In genomic region chr15:81828135-81828534, GRCh38 we compare ENCODE assay signal across 21 cellular contexts.
DNase-seq lines count a peak whose midpoint lies in the region; ATAC-seq, FAIRE-seq and TF ChIP-seq lines count a peak whose summit lies in the region.
"Had no signal": no experiment of that assay in that cellular context is flagged by ENCODE, and none has a peak within 500 bp of the region (broad histone marks: within the 10 kb centered on the region; RNA-seq: fewer than 3 reads in every experiment).

No MANE protein-coding gene starts in this region.

- H3K4me1 ChIP-seq in A549: no peaks in the 10 kb centered on the region
- H3K4me1 ChIP-seq in HEK293 (ENCODE audit: control insufficient read depth, insufficient read depth, low read length): no peaks in the 10 kb centered on the region
- H3K4me1 ChIP-seq in esophagus muscularis mucosa: no peaks in the 10 kb centered on the region
- H3K4me1 ChIP-seq in GM23338 (ENCODE audit: insufficient read depth): no peaks in the 10 kb centered on the region
- H3K4me1 ChIP-seq: BLaER1 treated with 17β-estradiol and CSF1 and Interleukin-3, amounts not matched to agents 10 nM and 100 nM; Caco-2 had no signal

- H3K27me3 ChIP-seq in esophagus muscularis mucosa (no peaks in the 10 kb centered on the region), GM23338 (ENCODE audit: insufficient read depth) (no peaks in the 10 kb centered on the region)
- H3K27me3 ChIP-seq: BLaER1 treated with 17β-estradiol and CSF1 and Interleukin-3, amounts not matched to agents 10 nM and 100 nM had no signal

- H3K9me3 Mint-ChIP-seq in GM23338: peaks cover 6% of the 10 kb centered on the region; the same call in 1 of the 3 replicates
- H3K9me3 Mint-ChIP-seq: CD4-positive, alpha-beta T cell had no signal

- CTCF ChIA-PET in A549 (lab: Yijun Ruan, JAX): no interaction called here
- CTCF ChIA-PET in HEK293 (lab: Yijun Ruan, JAX): interaction anchor here (1.0 kb wide), 1 partner anchor 312 kb away, joined by 7 read pairs; no protein-coding TSS in a partner anchor

- TF ChIP-seq CTCF in A549 (IDR thresholded peaks at IDR 0.05): no peak
- TF ChIP-seq CTCF in HEK293 (tag by site-specific recombination; IDR thresholded peaks at IDR 0.05): no peak
- TF ChIP-seq CTCF in esophagus muscularis mucosa (IDR thresholded peaks at IDR 0.05): no peak
- TF ChIP-seq CTCF in GM23338 (conservative IDR thresholded peaks at IDR 0.05; ENCODE audit: low read depth in 2 of 2): no peak

- H3K4me3 Mint-ChIP-seq in GM23338: no peak overlapping the region
- H3K4me3 Mint-ChIP-seq: B cell; CD4-positive, alpha-beta T cell; CD8-positive, alpha-beta T cell had no signal

- no peaks in the 10 kb centered on the region; the same call in 1 of the 3 replicates for H3K4me1 Mint-ChIP-seq in GM23338

- H3K27ac Mint-ChIP-seq in GM23338: no peak overlapping the region
- H3K27ac Mint-ChIP-seq: B cell; CD4-positive, alpha-beta T cell; CD8-positive, alpha-beta T cell had no signal

- no peaks in the 10 kb centered on the region for H3K9me2 ChIP-seq in GM23338 (ENCODE audit: insufficient read depth)

- TF ChIP-seq POLR2A in A549 (IDR thresholded peaks at IDR 0.05; ENCODE audit: low read length) (no peak), esophagus muscularis mucosa (IDR thresholded peaks at IDR 0.05; ENCODE audit: low read depth) (no peak)

- H3K4me3 ChIP-seq in A549 (no peak overlapping the region), HEK293 (ENCODE audit: low read depth, low read length) (no peak overlapping the region), esophagus muscularis mucosa (no peak overlapping the region), GM23338 (no peak overlapping the region)
- H3K4me3 ChIP-seq: BLaER1 treated with 17β-estradiol and CSF1 and Interleukin-3, amounts not matched to agents 10 nM and 100 nM had no signal

- H2AFZ ChIP-seq in GM23338: no peak overlapping the region

- ATAC-seq in A549 (0 out of 6 replicates have a peak, but pooled peaks of 1 of the 2 experiments have one; percentile 30), GM18861 (IDR thresholded peaks at IDR 0.05; ENCODE audit: unreplicated experiment) (no peak), GM23338 (no peak), Right ventricle myocardium inferior (no peak)
- ATAC-seq: CD8-positive, alpha-beta T cell had no signal

- TF ChIP-seq EP300 in A549 (IDR thresholded peaks at IDR 0.05): no peak
- TF ChIP-seq EP300 in esophagus muscularis mucosa (IDR thresholded peaks at IDR 0.05): no peak

- H3K4me2 ChIP-seq in A549: no peak overlapping the region
- H3K4me2 ChIP-seq in GM23338: no peak overlapping the region
- H3K4me2 ChIP-seq: BLaER1 treated with 17β-estradiol and CSF1 and Interleukin-3, amounts not matched to agents 10 nM and 100 nM had no signal

- peaks cover 14% of the 10 kb centered on the region for H3K79me2 ChIP-seq in GM23338 (replicated peaks; ENCODE audit: insufficient read depth)

- H3F3A ChIP-seq in GM23338 (replicated peaks; ENCODE audit: low read depth): no peaks in the 10 kb centered on the region

- DNase-seq in A549 (ENCODE audit: low read depth in 1 of 2, low spot score in 1 of 2) (no peak), esophagus muscularis mucosa (ENCODE audit: extremely low spot score) (peak; percentile 17), GM23338 (ENCODE audit: low spot score) (no peak), Right ventricle myocardium inferior (ENCODE audit: missing footprints) (no peak)
- DNase-seq: 8988T; AML-193; Caco-2; Calu3; CD4-positive, alpha-beta T cell; CD8-positive, alpha-beta T cell; DMS79 treated with DMSO at 0.1 percent for 48 hours; GF-D8 had no signal

- no peaks in the 10 kb centered on the region for H3K36me3 ChIP-seq in HEK293 (ENCODE audit: control insufficient read depth in 2 of 2, insufficient read depth in 1 of 2, low read length in 2 of 2)
- H3K36me3 ChIP-seq in esophagus muscularis mucosa: no peaks in the 10 kb centered on the region
- no peaks in the 10 kb centered on the region for H3K36me3 ChIP-seq in GM23338 (ENCODE audit: insufficient read depth)
- H3K36me3 ChIP-seq: BLaER1 treated with 17β-estradiol and CSF1 and Interleukin-3, amounts not matched to agents 10 nM and 100 nM had no signal

- no peaks in the 10 kb centered on the region for H3K36me3 Mint-ChIP-seq in GM23338 (ENCODE audit: low read depth)
- H3K36me3 Mint-ChIP-seq: CD8-positive, alpha-beta T cell had no signal

- intact Hi-C loops in esophagus muscularis mucosa (cut with DNase I) (no loop called here), Right ventricle myocardium inferior (cut with DNase I) (no loop called here)

- no peak for TF ChIP-seq RAD21 in A549 (conservative IDR thresholded peaks at IDR 0.05 in 1 of 2, IDR thresholded peaks at IDR 0.05 in 1 of 2)

- H3K9me3 ChIP-seq in A549 (no peaks in the 10 kb centered on the region), HEK293 (ENCODE audit: control insufficient read depth, insufficient read depth, low read depth, low read length) (no peaks in the 10 kb centered on the region), esophagus muscularis mucosa (no peaks in the 10 kb centered on the region)
- H3K9me3 ChIP-seq: Caco-2 had no signal

- POLR2A ChIA-PET in A549 (lab: Yijun Ruan, JAX): no interaction called here
- POLR2A ChIA-PET in HEK293 (lab: Yijun Ruan, JAX): no interaction called here

- FAIRE-seq in A549 (lab: Jason Lieb, UNC): no peak
- FAIRE-seq: A204.1, D721Med, G401.6, GM12891 had no signal

- 0 out of 2 replicates have a peak, but pooled peaks cover 4% of the 10 kb centered on the region for H4K20me1 ChIP-seq in GM23338 (replicated peaks; ENCODE audit: insufficient read depth)
- H4K20me1 ChIP-seq: BLaER1 treated with 17β-estradiol and CSF1 and Interleukin-3, amounts not matched to agents 10 nM and 100 nM had no signal

- no peak overlapping the region for H3K27ac ChIP-seq in A549
- no peak overlapping the region for H3K27ac ChIP-seq in HEK293 (ENCODE audit: extremely low read depth, low read depth, low read length)
- H3K27ac ChIP-seq in esophagus muscularis mucosa (replicated peaks in 1 of 4): no peak overlapping the region
- no peak overlapping the region for H3K27ac ChIP-seq in GM23338 (ENCODE audit: low read depth)
- H3K27ac ChIP-seq: BLaER1 treated with 17β-estradiol and CSF1 and Interleukin-3, amounts not matched to agents 10 nM and 100 nM; C4-2B had no signal

- no peaks in the 10 kb centered on the region for H3K27me3 Mint-ChIP-seq in GM23338 (ENCODE audit: insufficient read depth, low read depth, poor library complexity)

TF ChIP-seq in A549, 52 proteins besides CTCF, POLR2A, EP300 and RAD21:
- TF ChIP-seq ZC3H11A (IDR thresholded peaks at IDR 0.05) (peak; percentile 87), ESRRA (IDR thresholded peaks at IDR 0.05; ENCODE audit: borderline replicate concordance, low read length) (no peak)
TF ChIP-seq in A549: peak in this region for 1.

TF ChIP-seq in HEK293, 187 proteins besides CTCF, POLR2A, EP300 and RAD21 (continues in another document):
- TF ChIP-seq BCL11A (tag by site-specific recombination; IDR thresholded peaks at IDR 0.05; ENCODE audit: low read depth) (no peak), ZNF394 (tag by site-specific recombination; IDR thresholded peaks at IDR 0.05; ENCODE audit: borderline replicate concordance) (peak; percentile 88), ZNF202 (tag by site-specific recombination; IDR thresholded peaks at IDR 0.05; ENCODE audit: borderline replicate concordance) (peak; percentile 36; the same call in 1 of the 2 replicates)

TF ChIP-seq in GM23338, 12 proteins besides CTCF, POLR2A, EP300 and RAD21 (continues in another document):
- TF ChIP-seq NANOG (IDR thresholded peaks at IDR 0.05; ENCODE audit: borderline replicate concordance) (no peak), EZH2phosphoT487 (IDR thresholded peaks at IDR 0.05; ENCODE audit: unreplicated experiment) (no peak), EZH2 (IDR thresholded peaks at IDR 0.05; ENCODE audit: low read depth, unreplicated experiment) (no peak), REST (IDR thresholded peaks at IDR 0.05; ENCODE audit: unreplicated experiment) (no peak), STAT1 (IDR thresholded peaks at IDR 0.05; ENCODE audit: unreplicated experiment) (no peak), ETS1 (IDR thresholded peaks at IDR 0.05) (no peak), ZNF331 (CRISPR knock-in tag; IDR thresholded peaks at IDR 0.05; ENCODE audit: low read depth) (no peak)

Comparison
In these comparisons a context has a peak if more than half of its experiments do, and no peak if none do; other contexts are left out.
1. Of the 5 proteins assayed by ChIP-seq in both HEK293 and A549: peak only in HEK293: REST; only in A549: none; in both: none; in neither: 4.